17 cellular contexts compared by ENCODE assay signal in the genomic region with DNA sequence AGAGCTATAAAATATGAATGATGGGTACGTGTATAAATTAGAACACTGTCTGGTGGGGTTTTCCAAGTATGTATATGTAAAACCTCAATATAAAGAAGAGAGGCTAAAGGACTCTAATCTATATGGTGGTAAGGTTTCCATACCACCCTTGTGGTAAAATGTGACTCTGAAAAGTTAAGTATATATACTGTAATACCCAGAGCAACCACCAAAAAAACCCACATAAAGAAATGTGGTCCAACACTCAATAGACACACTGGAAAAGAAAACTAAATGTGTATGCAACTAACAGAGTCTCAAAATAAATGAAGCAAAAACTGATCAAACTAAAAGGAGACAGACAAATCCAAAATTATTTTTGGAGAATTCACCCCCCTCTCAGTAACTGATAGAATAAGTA.
DNase-seq lines count a peak whose midpoint lies in the region; ATAC-seq and TF ChIP-seq lines count a peak whose summit lies in the region.
"Had no signal": no experiment of that assay in that cellular context is flagged by ENCODE, and none has a peak within 500 bp of the region (broad histone marks: within the 10 kb centered on the region; RNA-seq: fewer than 3 reads in every experiment).

No MANE protein-coding gene starts in this region.

- peak overlapping the region; percentile 81 for H3K27ac Mint-ChIP-seq in activated naive CD4-positive, alpha-beta T cell treated with anti-CD3 and anti-CD28 coated beads, Interleukin-2, amount 50 U/mL, for 24 hours
- H3K27ac Mint-ChIP-seq in T-helper 17 cell = peak overlapping the region; percentile 94
- peak overlapping the region; percentile 77 for H3K27ac Mint-ChIP-seq in stimulated activated naive CD8-positive, alpha-beta T cell treated with anti-CD3 and anti-CD28 coated beads, Interleukin-15, Interleukin-2, amounts not matched to agents 100 ng/mL and 50 ng/mL, for 24 hours

- no peak for TF ChIP-seq CTCF in mucosa of descending colon (IDR thresholded peaks at IDR 0.05)

- peaks cover 67% of the 10 kb centered on the region for H3K4me1 ChIP-seq in effector memory CD4-positive, alpha-beta T cell (ENCODE audit: control insufficient read depth, insufficient read depth, low read length, poor library complexity, severe bottlenecking)
- peaks cover 5% of the 10 kb centered on the region for H3K4me1 ChIP-seq in mucosa of descending colon (ENCODE audit: low read depth)

- H3K9me3 Mint-ChIP-seq in activated naive CD4-positive, alpha-beta T cell treated with anti-CD3 and anti-CD28 coated beads, Interleukin-2, amount 50 U/mL, for 24 hours = no peaks in the 10 kb centered on the region
- no peaks in the 10 kb centered on the region for H3K9me3 Mint-ChIP-seq in stimulated activated naive CD8-positive, alpha-beta T cell treated with anti-CD3 and anti-CD28 coated beads, Interleukin-15, Interleukin-2, amounts not matched to agents 100 ng/mL and 50 ng/mL, for 24 hours

- H3K4me3 Mint-ChIP-seq in activated naive CD4-positive, alpha-beta T cell treated with anti-CD3 and anti-CD28 coated beads, Interleukin-2, amount 50 U/mL, for 24 hours = peak overlapping the region; percentile 67
- peak overlapping the region; percentile 66 for H3K4me3 Mint-ChIP-seq in T-helper 17 cell
- peak overlapping the region; percentile 35 for H3K4me3 Mint-ChIP-seq in stimulated activated naive CD8-positive, alpha-beta T cell treated with anti-CD3 and anti-CD28 coated beads, Interleukin-15, Interleukin-2, amounts not matched to agents 100 ng/mL and 50 ng/mL, for 24 hours

- no peak for DNase-seq in activated naive CD4-positive, alpha-beta T cell treated with Interleukin-2 at 50 U/mL for 16 hours
- DNase-seq in T-helper 17 cell (no peak), mucosa of descending colon (no peak)
- no peak for DNase-seq in effector memory CD4-positive, alpha-beta T cell
- DNase-seq: effector CD8-positive, alpha-beta T cell; foreskin fibroblast; lower lobe of right lung; NCI-H1694 treated with DMSO at 0.1 percent for 48 hours; NCI-H510A treated with DMSO at 0.1 percent for 48 hours; right cardiac atrium; SK-N-SH; upper lobe of left lung; WERI-Rb-1 had no signal

- no peaks in the 10 kb centered on the region for H3K9me3 ChIP-seq in T-helper 17 cell (ENCODE audit: control insufficient read depth, low read length, poor library complexity, severe bottlenecking)
- H3K9me3 ChIP-seq in effector memory CD4-positive, alpha-beta T cell (ENCODE audit: control insufficient read depth, low read length) = no peaks in the 10 kb centered on the region
- H3K9me3 ChIP-seq in mucosa of descending colon = no peaks in the 10 kb centered on the region
- H3K9me3 ChIP-seq: lower lobe of right lung, SK-N-SH, upper lobe of left lung had no signal

- intact Hi-C loops in mucosa of descending colon (cut with DNase I, micrococcal nuclease) = no loop called here

- peaks cover 79% of the 10 kb centered on the region for H3K4me1 Mint-ChIP-seq in activated naive CD4-positive, alpha-beta T cell treated with anti-CD3 and anti-CD28 coated beads, Interleukin-2, amount 50 U/mL, for 24 hours
- peaks cover 69% of the 10 kb centered on the region for H3K4me1 Mint-ChIP-seq in T-helper 17 cell
- peaks cover 87% of the 10 kb centered on the region for H3K4me1 Mint-ChIP-seq in stimulated activated naive CD8-positive, alpha-beta T cell treated with anti-CD3 and anti-CD28 coated beads, Interleukin-15, Interleukin-2, amounts not matched to agents 100 ng/mL and 50 ng/mL, for 24 hours (ENCODE audit: low read depth)

- peak overlapping the region; percentile 51 for H3K27ac ChIP-seq in effector memory CD4-positive, alpha-beta T cell (ENCODE audit: insufficient read depth, low read length, poor library complexity, severe bottlenecking)
- H3K27ac ChIP-seq: lower lobe of right lung, WERI-Rb-1 had no signal

- H3K27me3 ChIP-seq in effector memory CD4-positive, alpha-beta T cell (replicated peaks; ENCODE audit: control insufficient read depth, insufficient read depth, low read length, poor library complexity, severe bottlenecking) = no peaks in the 10 kb centered on the region
- H3K27me3 ChIP-seq: upper lobe of left lung had no signal

- H3K36me3 ChIP-seq in effector memory CD4-positive, alpha-beta T cell (ENCODE audit: control insufficient read depth, insufficient read depth, low read length) = peaks cover 9% of the 10 kb centered on the region
- no peaks in the 10 kb centered on the region for H3K36me3 ChIP-seq in mucosa of descending colon (ENCODE audit: low read depth)

- H3K4me3 ChIP-seq in effector memory CD4-positive, alpha-beta T cell (ENCODE audit: insufficient read depth, low read depth, low read length, poor library complexity, severe bottlenecking) = no peak overlapping the region
- H3K4me3 ChIP-seq in mucosa of descending colon = no peak overlapping the region
- H3K4me3 ChIP-seq: lower lobe of right lung, upper lobe of left lung had no signal

- ATAC-seq in T-helper 17 cell = no peak
- no peak for ATAC-seq in HG03354 (IDR thresholded peaks at IDR 0.05; ENCODE audit: poor library complexity, severe bottlenecking, unreplicated experiment)
- ATAC-seq in mucosa of descending colon = no peak
- no peak for ATAC-seq in GM21515 (IDR thresholded peaks at IDR 0.05; ENCODE audit: unreplicated experiment)
- ATAC-seq: lower lobe of right lung, right cardiac atrium had no signal

- H3K27me3 Mint-ChIP-seq in activated naive CD4-positive, alpha-beta T cell treated with anti-CD3 and anti-CD28 coated beads, Interleukin-2, amount 50 U/mL, for 24 hours = no peaks in the 10 kb centered on the region
- H3K27me3 Mint-ChIP-seq in T-helper 17 cell = no peaks in the 10 kb centered on the region
- no peaks in the 10 kb centered on the region for H3K27me3 Mint-ChIP-seq in stimulated activated naive CD8-positive, alpha-beta T cell treated with anti-CD3 and anti-CD28 coated beads, Interleukin-15, Interleukin-2, amounts not matched to agents 100 ng/mL and 50 ng/mL, for 24 hours

- peaks cover 21% of the 10 kb centered on the region for H3K36me3 Mint-ChIP-seq in activated naive CD4-positive, alpha-beta T cell treated with anti-CD3 and anti-CD28 coated beads, Interleukin-2, amount 50 U/mL, for 24 hours
- no peaks in the 10 kb centered on the region for H3K36me3 Mint-ChIP-seq in T-helper 17 cell (ENCODE audit: low read depth)
- H3K36me3 Mint-ChIP-seq in stimulated activated naive CD8-positive, alpha-beta T cell treated with anti-CD3 and anti-CD28 coated beads, Interleukin-15, Interleukin-2, amounts not matched to agents 100 ng/mL and 50 ng/mL, for 24 hours (ENCODE audit: low read depth) = peaks cover 79% of the 10 kb centered on the region
